ENCODE assay signal across 28 cellular contexts in genomic region chr17:68169840-68170239, GRCh38.
DNase-seq lines count a peak whose midpoint lies in the region; ATAC-seq and TF ChIP-seq lines count a peak whose summit lies in the region.
"Had no signal": no experiment of that assay in that cellular context is flagged by ENCODE, and none has a peak within 500 bp of the region (broad histone marks: within the 10 kb centered on the region; RNA-seq: fewer than 3 reads in every experiment).

No MANE protein-coding gene starts in this region.

- H3K9me3 Mint-ChIP-seq in osteocyte (ENCODE audit: unreplicated experiment), result no peaks in the 10 kb centered on the region
- H3K9me3 Mint-ChIP-seq in CD8-positive, alpha-beta memory T cell, result no peaks in the 10 kb centered on the region
- H3K9me3 Mint-ChIP-seq: activated T-helper 17 cell treated with anti-CD3 and anti-CD28 coated beads, Interleukin-2, amount 50 U/mL, for 72 hours; brain; neural crest cell had no signal

- H3K4me3 ChIP-seq in AG04449 (ENCODE audit: low read depth, low read length) (peak overlapping the region; percentile 37), DOHH2 (ENCODE audit: low read length) (peak overlapping the region; percentile 64), fibroblast of villous mesenchyme (ENCODE audit: low read depth, low read length) (peak overlapping the region; percentile 30), gastrocnemius medialis (no peak overlapping the region)
- H3K4me3 ChIP-seq in CD8-positive, alpha-beta memory T cell (ENCODE audit: low read length), result no peak overlapping the region
- H3K4me3 ChIP-seq: BLaER1 treated with 17β-estradiol and CSF1 and Interleukin-3, amounts not matched to agents 10 nM and 100 nM; vagina had no signal

- no peak for TF ChIP-seq POLR2A in gastrocnemius medialis (IDR thresholded peaks at IDR 0.05)

- intact Hi-C loops in gastrocnemius medialis (cut with DNase I; ENCODE audit: low total_unique reads), result no loop called here

- no peaks in the 10 kb centered on the region for H3K4me1 Mint-ChIP-seq in osteocyte (ENCODE audit: unreplicated experiment)
- peaks cover 9 to 16% (median 16%) of the 10 kb centered on the region in 3 donors for H3K4me1 Mint-ChIP-seq in CD8-positive, alpha-beta memory T cell
- H3K4me1 Mint-ChIP-seq: activated T-helper 17 cell treated with anti-CD3 and anti-CD28 coated beads, Interleukin-2, amount 50 U/mL, for 72 hours; brain; neural crest cell had no signal

- TF ChIP-seq CTCF in AG04449 (IDR thresholded peaks at IDR 0.05; ENCODE audit: insufficient read depth, low read length, missing control alignments) (no peak), DOHH2 (IDR thresholded peaks at IDR 0.05; ENCODE audit: low read depth, low read length, poor library complexity, severe bottlenecking) (no peak), fibroblast of villous mesenchyme (IDR thresholded peaks at IDR 0.05; ENCODE audit: insufficient read depth, low read depth, low read length) (no peak), osteocyte (IDR thresholded peaks at IDR 0.05) (no peak), GM20000 (IDR thresholded peaks at IDR 0.05; ENCODE audit: extremely low read depth, missing control alignments) (no peak), gastrocnemius medialis (IDR thresholded peaks at IDR 0.05 in 4 of 5, conservative IDR thresholded peaks at IDR 0.05 in 1 of 5) (no peak)

- in situ Hi-C loops in gastrocnemius medialis (cut with MboI; ENCODE audit: low sequenced_read_pairs in 4 of 4), result loop anchor here (5.0 to 10.0 kb wide), 2 partner anchors 295 to 297 kb away; no protein-coding TSS in a partner anchor

- ATAC-seq in HG03045 (IDR thresholded peaks at IDR 0.05; ENCODE audit: unreplicated experiment) (no peak), gastrocnemius medialis (no peak)
- ATAC-seq: activated CD4-positive, CD25-positive, alpha-beta regulatory T cell treated with anti-CD3 and anti-CD28 coated beads, Interleukin-2, amount 50 U/mL, for 24 hours; activated CD8-positive, alpha-beta T cell treated with anti-CD3 and anti-CD28 coated beads, Interleukin-2, amount 10 ng/mL, durations not matched to agents 7 days and 5 days; activated T-helper 17 cell treated with anti-CD3 and anti-CD28 coated beads, Interleukin-2, amount 50 U/mL, for 72 hours had no signal

- H3K4me2 ChIP-seq in DOHH2 (ENCODE audit: low read length), result peak overlapping the region; percentile 68
- H3K4me2 ChIP-seq: BLaER1 treated with 17β-estradiol and CSF1 and Interleukin-3, amounts not matched to agents 10 nM and 100 nM had no signal

- H4K20me1 ChIP-seq in DOHH2 (ENCODE audit: control insufficient read depth, insufficient read depth, low read depth, low read length), result no peaks in the 10 kb centered on the region
- H4K20me1 ChIP-seq: BLaER1 treated with 17β-estradiol and CSF1 and Interleukin-3, amounts not matched to agents 10 nM and 100 nM had no signal

- POLR2A ChIA-PET in AG04449 (lab: Yijun Ruan, JAX), result no interaction called here
- POLR2A ChIA-PET in CD8-positive, alpha-beta memory T cell (lab: Charles Lee), result no interaction called here

- no peaks in the 10 kb centered on the region; the same call in none of the 2 replicates for H3F3A ChIP-seq in DOHH2 (ENCODE audit: control insufficient read depth, insufficient read depth)

- DNase-seq in AG04449 (ENCODE audit: low read depth, low spot score) (no peak), fibroblast of villous mesenchyme (ENCODE audit: low read depth) (no peak), osteocyte (ENCODE audit: extremely low spot score, unreplicated experiment) (peak; percentile 77), GM20000 (ENCODE audit: low spot score) (no peak), gastrocnemius medialis (no peak)
- DNase-seq in CD8-positive, alpha-beta memory T cell, result no peak
- DNase-seq: activated CD8-positive, alpha-beta T cell treated with anti-CD3 and anti-CD28 coated beads, Interleukin-2, amount 10 ng/mL, durations not matched to agents 7 days and 5 days; activated naive CD4-positive, alpha-beta T cell treated with anti-CD3 and anti-CD28 coated beads, Interleukin-2, amount 10 ng/mL, durations not matched to agents 7 days and 5 days; cerebellar nuclear complex; COR-L47; esophagus squamous epithelium; foreskin melanocyte; heart right ventricle; Karpas-422; NCI-H1417 treated with DMSO at 0.1 percent for 48 hours; NCI-H2029 treated with DMSO at 0.1 percent for 48 hours; NCI-H226; NCI-H748 treated with DMSO at 0.1 percent for 48 hours had no signal

- H3K9me2 ChIP-seq in DOHH2 (replicated peaks; ENCODE audit: control insufficient read depth, low read length), result no peaks in the 10 kb centered on the region

- CTCF ChIA-PET in AG04449 (lab: Yijun Ruan, JAX), result interaction anchor here (0.8 to 2.7 kb wide), 5 partner anchors 17 to 299 kb away, joined by 3 to 23 read pairs (median 3); partner anchors contain the start of gene KPNA2
- CTCF ChIA-PET in CD8-positive, alpha-beta memory T cell (lab: Charles Lee), result interaction anchor here (1.7 to 7.8 kb wide), 2 partner anchors 33 to 297 kb away, joined by 5 to 123 read pairs; no protein-coding TSS in a partner anchor

- H3K4me3 Mint-ChIP-seq in osteocyte (ENCODE audit: unreplicated experiment), result no peak overlapping the region
- H3K4me3 Mint-ChIP-seq in CD8-positive, alpha-beta memory T cell, result peak overlapping the region in 1 of 7 donors; percentile 19
- H3K4me3 Mint-ChIP-seq: activated CD8-positive, alpha-beta T cell treated with anti-CD3 and anti-CD28 coated beads, Interleukin-2, amount 10 ng/mL, durations not matched to agents 7 days and 5 days; activated T-helper 17 cell treated with anti-CD3 and anti-CD28 coated beads, Interleukin-2, amount 50 U/mL, for 72 hours; brain; neural crest cell had no signal

- no peaks in the 10 kb centered on the region for H3K27me3 ChIP-seq in DOHH2 (ENCODE audit: control insufficient read depth, low read length)
- no peaks in the 10 kb centered on the region for H3K27me3 ChIP-seq in CD8-positive, alpha-beta memory T cell (ENCODE audit: insufficient read depth, low read length, poor library complexity, severe bottlenecking)
- H3K27me3 ChIP-seq in gastrocnemius medialis, result no peaks in the 10 kb centered on the region
- H3K27me3 ChIP-seq: BLaER1 treated with 17β-estradiol and CSF1 and Interleukin-3, amounts not matched to agents 10 nM and 100 nM; heart right ventricle; vagina had no signal

- H3K9me3 ChIP-seq in DOHH2 (ENCODE audit: control insufficient read depth, insufficient read depth, low read length) (no peaks in the 10 kb centered on the region), gastrocnemius medialis (no peaks in the 10 kb centered on the region)
- no peaks in the 10 kb centered on the region for H3K9me3 ChIP-seq in CD8-positive, alpha-beta memory T cell (ENCODE audit: low read length)
- H3K9me3 ChIP-seq: esophagus squamous epithelium, heart right ventricle, vagina had no signal

- no peak overlapping the region for H3K27ac ChIP-seq in DOHH2 (ENCODE audit: low read depth, low read length)
- H3K27ac ChIP-seq in CD8-positive, alpha-beta memory T cell (ENCODE audit: low read depth, low read length), result no peak overlapping the region
- no peak overlapping the region for H3K27ac ChIP-seq in gastrocnemius medialis
- H3K27ac ChIP-seq: BLaER1 treated with 17β-estradiol and CSF1 and Interleukin-3, amounts not matched to agents 10 nM and 100 nM; esophagus squamous epithelium; parathyroid adenoma; skin epidermis; vagina had no signal

- H3K27ac Mint-ChIP-seq in osteocyte (ENCODE audit: unreplicated experiment), result no peak overlapping the region
- H3K27ac Mint-ChIP-seq in CD8-positive, alpha-beta memory T cell, result no peak overlapping the region
- H3K27ac Mint-ChIP-seq: activated CD8-positive, alpha-beta T cell treated with anti-CD3 and anti-CD28 coated beads, Interleukin-2, amount 10 ng/mL, durations not matched to agents 7 days and 5 days; activated naive CD4-positive, alpha-beta T cell treated with anti-CD3 and anti-CD28 coated beads, Interleukin-2, amount 10 ng/mL, durations not matched to agents 7 days and 5 days; activated T-helper 17 cell treated with anti-CD3 and anti-CD28 coated beads, Interleukin-2, amount 50 U/mL, for 72 hours; brain had no signal

- no peaks in the 10 kb centered on the region for H3K79me2 ChIP-seq in DOHH2 (ENCODE audit: control insufficient read depth, low read length)
- H3K79me2 ChIP-seq: parathyroid adenoma had no signal

- H3K27me3 Mint-ChIP-seq in osteocyte (ENCODE audit: unreplicated experiment), result no peaks in the 10 kb centered on the region
- H3K27me3 Mint-ChIP-seq in CD8-positive, alpha-beta memory T cell, result no peaks in the 10 kb centered on the region
- H3K27me3 Mint-ChIP-seq: activated T-helper 17 cell treated with anti-CD3 and anti-CD28 coated beads, Interleukin-2, amount 50 U/mL, for 72 hours; brain had no signal

- H3K36me3 ChIP-seq in DOHH2 (ENCODE audit: control insufficient read depth, low read length), result no peaks in the 10 kb centered on the region
- H3K36me3 ChIP-seq in CD8-positive, alpha-beta memory T cell (ENCODE audit: insufficient read depth, low read length), result no peaks in the 10 kb centered on the region
- H3K36me3 ChIP-seq in gastrocnemius medialis, result no peaks in the 10 kb centered on the region
- H3K36me3 ChIP-seq: BLaER1 treated with 17β-estradiol and CSF1 and Interleukin-3, amounts not matched to agents 10 nM and 100 nM; esophagus squamous epithelium; heart right ventricle; vagina had no signal

- H3K4me1 ChIP-seq in DOHH2 (ENCODE audit: control insufficient read depth, low read length) (peaks cover 44% of the 10 kb centered on the region), gastrocnemius medialis (no peaks in the 10 kb centered on the region)
- no peaks in the 10 kb centered on the region for H3K4me1 ChIP-seq in CD8-positive, alpha-beta memory T cell (ENCODE audit: insufficient read depth, low read length)
- H3K4me1 ChIP-seq: parathyroid adenoma, vagina had no signal

- no peaks in the 10 kb centered on the region for H3K36me3 Mint-ChIP-seq in osteocyte (ENCODE audit: unreplicated experiment)
- no peaks in the 10 kb centered on the region for H3K36me3 Mint-ChIP-seq in CD8-positive, alpha-beta memory T cell
- H3K36me3 Mint-ChIP-seq: activated naive CD4-positive, alpha-beta T cell treated with anti-CD3 and anti-CD28 coated beads, Interleukin-2, amount 10 ng/mL, durations not matched to agents 7 days and 5 days had no signal

Comparison
In these comparisons a context has a peak if more than half of its experiments do, and no peak if none do; other contexts are left out.
1. H3K4me3 ChIP-seq: peak in AG04449 (single experiment), DOHH2 (single experiment) and fibroblast of villous mesenchyme (single experiment); none in CD8-positive, alpha-beta memory T cell (single experiment) and gastrocnemius medialis (0 of 4).